17 cellular contexts compared by ENCODE assay signal in the genomic region with DNA sequence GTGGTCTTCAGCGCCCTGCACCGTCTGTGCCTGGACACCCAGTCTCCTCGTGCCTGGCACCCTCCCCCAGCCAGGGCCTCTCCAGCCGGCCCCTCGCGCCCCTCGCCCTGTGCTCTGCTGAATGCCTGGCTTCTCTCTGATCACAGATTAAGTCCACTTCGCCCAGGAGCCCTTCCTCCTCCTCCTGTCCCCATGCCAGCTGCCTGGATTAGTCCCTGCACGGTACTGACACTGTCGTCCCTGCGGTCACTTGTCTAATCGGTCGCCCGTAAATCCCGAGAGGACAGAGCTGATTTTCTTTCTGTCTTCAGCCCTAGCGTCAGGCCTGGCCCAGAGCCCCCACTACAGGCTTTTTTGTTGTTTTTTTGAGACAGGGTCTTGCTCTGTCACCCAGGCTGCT.
"Had no signal": no experiment of that assay in that cellular context is flagged by ENCODE, and none has a peak within 500 bp of the region (broad histone marks: within the 10 kb centered on the region; RNA-seq: fewer than 3 reads in every experiment).

No MANE protein-coding gene starts in this region.

- H3K36me3 ChIP-seq: uterus had no signal

- ATAC-seq: activated T-cell treated with anti-CD3 and anti-CD28 coated beads, Interleukin-2, amount 50 U/mL, for 72 hours; foreskin keratinocyte; lower lobe of right lung had no signal

- H3K27me3 Mint-ChIP-seq: activated B cell treated with CpG ODN at 0.5 μM for 24 hours; activated CD4-positive, alpha-beta T cell treated with anti-CD3 and anti-CD28 coated beads, Interleukin-2, amount 10 ng/mL, durations not matched to agents 24 days and 14 days; activated naive CD8-positive, alpha-beta T cell treated with anti-CD3 and anti-CD28 coated beads, Interleukin-2, amount 10 ng/mL, durations not matched to agents 7 days and 5 days had no signal

- DNase-seq: activated B cell treated with CpG ODN at 0.5 μM for 24 hours; activated CD4-positive, alpha-beta T cell treated with anti-CD3 and anti-CD28 coated beads, Interleukin-2, amount 10 ng/mL, durations not matched to agents 24 days and 14 days; activated CD8-positive, alpha-beta memory T cell treated with anti-CD3 and anti-CD28 coated beads, Interleukin-2, amount 50 U/mL, for 48 hours; activated gamma-delta T cell treated with Interleukin-2 at 50 U/mL for 16 hours; activated naive CD8-positive, alpha-beta T cell treated with anti-CD3 and anti-CD28 coated beads, Interleukin-2, amount 10 ng/mL, durations not matched to agents 7 days and 5 days; activated T-cell treated with anti-CD3 and anti-CD28 coated beads, Interleukin-2, amount 50 U/mL, for 72 hours; brain microvascular endothelial cell; cerebellar nuclear complex; effector memory CD4-positive, alpha-beta T cell; foreskin keratinocyte; immature natural killer cell; lower lobe of right lung; stimulated activated naive CD4-positive, alpha-beta T cell; uterus had no signal

- H3K4me3 Mint-ChIP-seq: activated B cell treated with CpG ODN at 0.5 μM for 24 hours; activated CD4-positive, alpha-beta T cell treated with anti-CD3 and anti-CD28 coated beads, Interleukin-2, amount 10 ng/mL, durations not matched to agents 24 days and 14 days; activated naive CD8-positive, alpha-beta T cell treated with anti-CD3 and anti-CD28 coated beads, Interleukin-2, amount 10 ng/mL, durations not matched to agents 7 days and 5 days; activated T-cell treated with anti-CD3 and anti-CD28 coated beads, Interleukin-2, amount 50 U/mL, for 72 hours; immature natural killer cell; nephron; T-helper 1 cell treated with Interleukin-12 subunit alpha and Interleukin-12 subunit beta and Interleukin-4 antibody, amounts not matched to agents 30 μg/mL and 1 μg/mL, for 36 hours had no signal

- H3K4me3 ChIP-seq: lower lobe of right lung, tibial nerve, uterus had no signal

- H3K27ac ChIP-seq: brain microvascular endothelial cell, foreskin keratinocyte, lower lobe of right lung, tibial nerve, uterus had no signal

- H3K9me3 Mint-ChIP-seq: activated B cell treated with CpG ODN at 0.5 μM for 24 hours; activated CD4-positive, alpha-beta T cell treated with anti-CD3 and anti-CD28 coated beads, Interleukin-2, amount 10 ng/mL, durations not matched to agents 24 days and 14 days; activated naive CD8-positive, alpha-beta T cell treated with anti-CD3 and anti-CD28 coated beads, Interleukin-2, amount 10 ng/mL, durations not matched to agents 7 days and 5 days; activated T-cell treated with anti-CD3 and anti-CD28 coated beads, Interleukin-2, amount 50 U/mL, for 72 hours; immature natural killer cell; nephron; T-helper 1 cell treated with Interleukin-12 subunit alpha and Interleukin-12 subunit beta and Interleukin-4 antibody, amounts not matched to agents 30 μg/mL and 1 μg/mL, for 36 hours had no signal

- H3K27ac Mint-ChIP-seq: activated B cell treated with CpG ODN at 0.5 μM for 24 hours; activated CD4-positive, alpha-beta T cell treated with anti-CD3 and anti-CD28 coated beads, Interleukin-2, amount 10 ng/mL, durations not matched to agents 24 days and 14 days; activated naive CD8-positive, alpha-beta T cell treated with anti-CD3 and anti-CD28 coated beads, Interleukin-2, amount 10 ng/mL, durations not matched to agents 7 days and 5 days; activated T-cell treated with anti-CD3 and anti-CD28 coated beads, Interleukin-2, amount 50 U/mL, for 72 hours; immature natural killer cell; nephron; T-helper 1 cell treated with Interleukin-12 subunit alpha and Interleukin-12 subunit beta and Interleukin-4 antibody, amounts not matched to agents 30 μg/mL and 1 μg/mL, for 36 hours had no signal

- H3K27me3 ChIP-seq: brain microvascular endothelial cell, foreskin keratinocyte, tibial nerve, uterus had no signal

- H3K4me1 ChIP-seq: foreskin keratinocyte, lower lobe of right lung, uterus had no signal

- H3K9me3 ChIP-seq: lower lobe of right lung, tibial nerve, uterus had no signal
